ENCODE assay signal across 19 cellular contexts in the genomic region with DNA sequence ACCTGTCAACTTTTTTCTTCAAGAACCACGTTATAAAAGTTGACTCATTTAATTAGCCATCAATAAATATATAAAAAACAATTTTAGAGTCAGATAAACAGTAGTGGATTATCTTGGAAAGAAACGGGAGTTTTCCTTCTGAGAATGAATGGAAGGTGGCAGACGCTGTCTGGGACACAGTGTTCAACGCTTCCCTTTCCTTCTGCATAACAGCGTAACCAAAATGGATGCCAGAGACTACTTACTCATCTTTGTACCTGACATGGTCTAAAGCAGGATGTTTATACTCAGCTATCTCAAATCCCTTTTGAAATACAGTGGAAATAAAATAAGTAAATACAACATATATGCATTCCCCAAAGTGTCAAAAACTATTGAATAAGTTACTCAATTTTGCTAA.
DNase-seq lines count a peak whose midpoint lies in the region; ATAC-seq and TF ChIP-seq lines count a peak whose summit lies in the region.
"Had no signal": no experiment of that assay in that cellular context is flagged by ENCODE, and none has a peak within 500 bp of the region (broad histone marks: within the 10 kb centered on the region; RNA-seq: fewer than 3 reads in every experiment).

No MANE protein-coding gene starts in this region.

- no peak for DNase-seq in Right ventricle myocardium inferior (ENCODE audit: missing footprints)
- DNase-seq in right atrium auricular region (ENCODE audit: low spot score), result no peak
- DNase-seq in amniotic epithelial cell (ENCODE audit: low read depth), result peak; percentile 48
- DNase-seq in left ventricle myocardium inferior, result no peak
- DNase-seq in T-helper 1 cell, result no peak
- no peak for DNase-seq in BE2C
- DNase-seq: 8988T; CD4-positive, CD25-positive, alpha-beta regulatory T cell; CD8-positive, alpha-beta memory T cell; COR-L47; DMS 273 treated with DMSO at 0.1 percent for 48 hours; DMS53; GF-D8; GM23248; HCEC 1CT; HFFc6; IMR-90 had no signal

- TF ChIP-seq CTCF in right atrium auricular region (IDR thresholded peaks at IDR 0.05) (no peak), left ventricle myocardium inferior (IDR thresholded peaks at IDR 0.05; ENCODE audit: borderline replicate concordance) (no peak), BE2C (IDR thresholded peaks at IDR 0.05; ENCODE audit: low read depth, low read length) (no peak)

- H3K9me3 ChIP-seq in right atrium auricular region (no peaks in the 10 kb centered on the region), left ventricle myocardium inferior (replicated peaks) (no peaks in the 10 kb centered on the region), BE2C (no peaks in the 10 kb centered on the region)

- H3K36me3 ChIP-seq in right atrium auricular region, result no peaks in the 10 kb centered on the region
- no peaks in the 10 kb centered on the region for H3K36me3 ChIP-seq in left ventricle myocardium inferior
- no peaks in the 10 kb centered on the region for H3K36me3 ChIP-seq in BE2C

- H3K27me3 ChIP-seq in right atrium auricular region (no peaks in the 10 kb centered on the region), left ventricle myocardium inferior (ENCODE audit: low read depth) (no peaks in the 10 kb centered on the region), BE2C (peaks cover 16% of the 10 kb centered on the region)

- H3K27ac ChIP-seq in right atrium auricular region, result no peak overlapping the region
- peak overlapping the region; percentile 72 for H3K27ac ChIP-seq in left ventricle myocardium inferior (replicated peaks)
- H3K27ac ChIP-seq: GM23248 had no signal

- H3K4me1 ChIP-seq in right atrium auricular region (peaks cover 0 to 41% of the 10 kb centered on the region in 2 donors), left ventricle myocardium inferior (peaks cover 95% of the 10 kb centered on the region), BE2C (no peaks in the 10 kb centered on the region)

- intact Hi-C loops in Right ventricle myocardium inferior (cut with DNase I) (no loop called here), left ventricle myocardium inferior (cut with micrococcal nuclease) (no loop called here)

- H3K4me3 ChIP-seq in right atrium auricular region (no peak overlapping the region), left ventricle myocardium inferior (peak overlapping the region; percentile 0), BE2C (ENCODE audit: low read depth, low read length) (no peak overlapping the region)
- H3K4me3 ChIP-seq: GM23248, K562 had no signal

- ATAC-seq in Right ventricle myocardium inferior (peak; percentile 68), HG03039 (IDR thresholded peaks at IDR 0.05; ENCODE audit: unreplicated experiment) (no peak)
- ATAC-seq: K562 had no signal
